22 cellular contexts compared by ENCODE assay signal in the genomic region with DNA sequence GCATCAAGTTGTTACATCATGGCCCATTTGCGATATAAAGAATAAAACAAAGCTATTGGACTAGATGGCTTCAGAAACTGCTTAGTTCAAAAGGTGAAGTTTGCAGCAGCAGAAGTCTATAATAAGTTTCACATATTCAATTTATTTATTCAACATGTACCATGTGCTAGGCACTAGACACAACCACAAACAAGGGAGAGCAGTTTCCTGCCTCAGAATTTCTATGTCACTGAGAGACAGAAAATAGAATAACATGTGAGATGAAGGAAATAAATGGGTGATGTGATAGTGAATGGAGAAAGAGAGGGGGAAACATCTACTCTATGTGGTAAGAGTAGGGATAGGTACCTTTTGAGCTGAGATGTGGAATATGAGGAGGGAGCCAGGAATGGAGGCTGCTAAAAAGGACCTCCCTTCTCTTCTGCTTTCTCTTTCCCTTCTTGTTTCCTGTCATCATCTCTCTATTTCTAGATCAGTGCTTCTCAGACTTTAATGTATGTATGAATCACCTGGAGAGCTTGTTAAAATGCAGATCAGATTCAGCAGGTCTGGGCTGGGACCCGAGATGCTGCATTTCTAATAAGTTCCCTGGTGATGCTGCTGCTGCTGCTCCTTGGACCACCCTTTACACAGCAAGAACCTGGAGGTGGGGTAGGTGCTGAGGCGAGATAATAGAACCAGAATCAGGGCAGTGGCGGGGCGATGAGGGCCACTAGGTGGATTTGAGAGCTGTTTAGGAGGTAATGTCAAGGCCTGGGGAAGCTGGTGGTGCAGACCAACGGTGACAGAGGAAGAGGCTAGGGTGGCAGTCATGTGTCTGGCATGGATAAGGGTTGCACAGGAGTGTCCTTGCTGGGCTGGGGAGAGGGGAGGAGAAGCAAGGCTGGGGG. TPM values are rescaled to one million over a fixed set of nuclear protein-coding genes. Genes with fewer than 3 reads are reported as not detected.
A peak's percentile ranks its signal among the peaks of the same experiment; 100 is the strongest.
DNase-seq lines count a peak whose midpoint lies in the region; ATAC-seq lines count a peak whose summit lies in the region.
"Had no signal": no experiment of that assay in that cellular context is flagged by ENCODE, and none has a peak within 500 bp of the region (broad histone marks: within the 10 kb centered on the region; RNA-seq: fewer than 3 reads in every experiment).

No MANE protein-coding gene starts in this region.

- no peaks in the 10 kb centered on the region for H3K9me3 Mint-ChIP-seq in activated naive CD4-positive, alpha-beta T cell treated with anti-CD3 and anti-CD28 coated beads, Interleukin-2, amount 50 U/mL, for 24 hours
- H3K9me3 Mint-ChIP-seq in natural killer cell treated with Interleukin-12 subunit alpha and Interleukin-12 subunit beta and Interleukin-15 and Interleukin-18, amount 100 ng/mL, for 72 hours: no peaks in the 10 kb centered on the region

- DNase-seq in activated CD8-positive, alpha-beta memory T cell treated with anti-CD3 and anti-CD28 coated beads for 24 hours: peak; percentile 65
- DNase-seq in activated CD8-positive, alpha-beta memory T cell treated with anti-CD3 and anti-CD28 coated beads, Interleukin-2, amount 50 U/mL, for 48 hours: no peak
- DNase-seq in natural killer cell treated with Interleukin-12 subunit alpha and Interleukin-12 subunit beta and Interleukin-15 and Interleukin-18, amount 100 ng/mL, for 72 hours (ENCODE audit: low spot score): no peak
- DNase-seq in NCI-H187 treated with DMSO at 0.1 percent for 48 hours (lab: John Stamatoyannopoulos, UW) (no peak), NAMALWA (ENCODE audit: low spot score) (no peak)
- DNase-seq: activated gamma-delta T cell, DND-41, foreskin fibroblast, NCI-H1436 treated with DMSO at 0.1 percent for 48 hours, NCI-H748 treated with DMSO at 0.1 percent for 48 hours, PC-3, small intestine, T1000, tibial artery had no signal

- peaks cover 41% of the 10 kb centered on the region for H3K4me1 Mint-ChIP-seq in activated naive CD4-positive, alpha-beta T cell treated with anti-CD3 and anti-CD28 coated beads, Interleukin-2, amount 50 U/mL, for 24 hours
- H3K4me1 Mint-ChIP-seq in natural killer cell treated with Interleukin-12 subunit alpha and Interleukin-12 subunit beta and Interleukin-15 and Interleukin-18, amount 100 ng/mL, for 72 hours (ENCODE audit: low read depth in 2 of 2): peaks cover 18% of the 10 kb centered on the region in 2 donors
- H3K4me1 Mint-ChIP-seq: brain, neural progenitor cell had no signal

- H3K27ac Mint-ChIP-seq in activated naive CD4-positive, alpha-beta T cell treated with anti-CD3 and anti-CD28 coated beads, Interleukin-2, amount 50 U/mL, for 24 hours: peak overlapping the region; percentile 97
- H3K27ac Mint-ChIP-seq in natural killer cell treated with Interleukin-12 subunit alpha and Interleukin-12 subunit beta and Interleukin-15 and Interleukin-18, amount 100 ng/mL, for 72 hours: peak overlapping the region; percentile 63 to 77
- H3K27ac Mint-ChIP-seq: brain, neural progenitor cell had no signal

- ATAC-seq in HG02610 (IDR thresholded peaks at IDR 0.05; ENCODE audit: unreplicated experiment) (peak; percentile 47), HG02970 (IDR thresholded peaks at IDR 0.05; ENCODE audit: low FRiP score, unreplicated experiment) (no peak)
- peak in 1 of 2 donors; percentile 54 for ATAC-seq in natural killer cell treated with Interleukin-12 subunit alpha and Interleukin-12 subunit beta and Interleukin-15 and Interleukin-18, amount 100 ng/mL, for 72 hours
- ATAC-seq: PC-3 had no signal

- H3K4me3 Mint-ChIP-seq in activated naive CD4-positive, alpha-beta T cell treated with anti-CD3 and anti-CD28 coated beads, Interleukin-2, amount 50 U/mL, for 24 hours: peak overlapping the region; percentile 61
- H3K4me3 Mint-ChIP-seq in natural killer cell treated with Interleukin-12 subunit alpha and Interleukin-12 subunit beta and Interleukin-15 and Interleukin-18, amount 100 ng/mL, for 72 hours: peak overlapping the region; percentile 41
- H3K4me3 Mint-ChIP-seq: brain, neural progenitor cell had no signal

- H3K36me3 Mint-ChIP-seq in activated naive CD4-positive, alpha-beta T cell treated with anti-CD3 and anti-CD28 coated beads, Interleukin-2, amount 50 U/mL, for 24 hours: no peaks in the 10 kb centered on the region
- no peaks in the 10 kb centered on the region for H3K36me3 Mint-ChIP-seq in natural killer cell treated with Interleukin-12 subunit alpha and Interleukin-12 subunit beta and Interleukin-15 and Interleukin-18, amount 100 ng/mL, for 72 hours
- H3K36me3 Mint-ChIP-seq: brain, neural progenitor cell had no signal

- H3K27me3 Mint-ChIP-seq in activated naive CD4-positive, alpha-beta T cell treated with anti-CD3 and anti-CD28 coated beads, Interleukin-2, amount 50 U/mL, for 24 hours: no peaks in the 10 kb centered on the region
- no peaks in the 10 kb centered on the region for H3K27me3 Mint-ChIP-seq in natural killer cell treated with Interleukin-12 subunit alpha and Interleukin-12 subunit beta and Interleukin-15 and Interleukin-18, amount 100 ng/mL, for 72 hours

RNA-seq across cellular contexts. Expression of a gene that starts 13.7 kb away (rescaled TPM):
- total RNA-seq in natural killer cell treated with Interleukin-12 subunit alpha and Interleukin-12 subunit beta and Interleukin-15 and Interleukin-18, amount 100 ng/mL, for 72 hours: under 1 TPM in 1 of 2 donors, not detected in 1; 0.33 TPM
- total RNA-seq: PC-3, pulmonary artery endothelial cell had no signal

RNA-seq across cellular contexts. Expression of a gene that starts 32.9 kb away (rescaled TPM):
- 1 to 10 TPM in 1 of 2 donors, under 1 TPM in 1; 0.93 to 2.5 TPM for total RNA-seq in natural killer cell treated with Interleukin-12 subunit alpha and Interleukin-12 subunit beta and Interleukin-15 and Interleukin-18, amount 100 ng/mL, for 72 hours

RNA-seq across cellular contexts. Expression of a gene that starts 56.0 kb away (rescaled TPM):
- not detected for total RNA-seq in natural killer cell treated with Interleukin-12 subunit alpha and Interleukin-12 subunit beta and Interleukin-15 and Interleukin-18, amount 100 ng/mL, for 72 hours
- total RNA-seq: A673, PC-3, pulmonary artery endothelial cell, SJSA1 had no signal
